Comparison of ENCODE assay signal across 25 cellular contexts in the genomic region with DNA sequence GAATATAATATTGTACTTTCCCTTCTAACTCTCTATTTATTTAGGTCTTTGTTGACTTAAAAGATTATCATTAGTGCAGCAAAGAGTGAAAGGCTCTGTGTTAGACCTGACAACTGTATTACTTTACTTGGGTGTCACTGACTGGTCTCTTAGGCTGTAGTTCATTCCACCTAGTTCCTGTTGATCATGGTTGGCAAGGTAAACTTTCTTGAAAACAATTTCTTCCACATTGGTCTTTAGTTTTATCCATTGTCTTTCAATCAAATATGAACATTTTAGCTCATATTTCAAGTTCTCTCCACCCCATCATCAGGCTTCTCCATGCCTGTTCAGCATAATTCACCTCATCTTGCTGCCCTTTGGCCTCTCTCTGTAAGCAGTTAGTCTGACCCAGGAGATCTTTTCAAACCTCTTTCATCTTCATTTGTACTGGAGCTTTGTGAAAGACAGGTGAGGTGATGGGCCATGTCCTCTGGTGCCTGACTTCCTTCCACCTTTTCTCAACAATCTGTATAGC. TPM values are rescaled to one million over a fixed set of nuclear protein-coding genes. Genes with fewer than 3 reads are reported as not detected.
DNase-seq lines count a peak whose midpoint lies in the region; ATAC-seq, FAIRE-seq and TF ChIP-seq lines count a peak whose summit lies in the region.
"Had no signal": no experiment of that assay in that cellular context is flagged by ENCODE, and none has a peak within 500 bp of the region (broad histone marks: within the 10 kb centered on the region; RNA-seq: fewer than 3 reads in every experiment).

No MANE protein-coding gene starts in this region.

- CTCF ChIA-PET in Caco-2 (lab: Charles Lee), result no interaction called here

- H3K36me3 ChIP-seq in Caco-2 (ENCODE audit: control insufficient read depth, insufficient read depth, low read length) (no peaks in the 10 kb centered on the region), bronchial epithelial cell (ENCODE audit: control insufficient read depth, insufficient read depth, low read length) (no peaks in the 10 kb centered on the region), pancreas (no peaks in the 10 kb centered on the region), heart left ventricle (no peaks in the 10 kb centered on the region), MG63 (no peaks in the 10 kb centered on the region)
- H3K36me3 ChIP-seq: BLaER1 had no signal

- FAIRE-seq in bronchial epithelial cell (lab: Jason Lieb, UNC), result peak; percentile 47
- no peak for FAIRE-seq in pancreas (lab: Jason Lieb, UNC)

- no peak for TF ChIP-seq POLR2A in heart left ventricle (IDR thresholded peaks at IDR 0.05)

- H3K4me1 Mint-ChIP-seq in Caco-2 (ENCODE audit: low read depth, unreplicated experiment), result peaks cover 38% of the 10 kb centered on the region
- H3K4me1 Mint-ChIP-seq: CD8-positive, alpha-beta memory T cell; IgD-negative memory B cell had no signal

- H3K27ac Mint-ChIP-seq in Caco-2 (ENCODE audit: unreplicated experiment), result peak overlapping the region; percentile 39
- H3K27ac Mint-ChIP-seq: CD8-positive, alpha-beta memory T cell; GM23338; IgD-negative memory B cell had no signal

- no peaks in the 10 kb centered on the region for H3K9me3 Mint-ChIP-seq in Caco-2 (ENCODE audit: unreplicated experiment)
- H3K9me3 Mint-ChIP-seq: GM23338, IgD-negative memory B cell had no signal

- H3K36me3 Mint-ChIP-seq in Caco-2 (ENCODE audit: insufficient read depth, unreplicated experiment), result no peaks in the 10 kb centered on the region
- H3K36me3 Mint-ChIP-seq: CD8-positive, alpha-beta memory T cell; IgD-negative memory B cell had no signal

- H3K4me1 ChIP-seq in Caco-2, result peaks cover 45% of the 10 kb centered on the region
- peaks cover 0 to 13% (median 7%) of the 10 kb centered on the region in 3 donors for H3K4me1 ChIP-seq in pancreas
- no peaks in the 10 kb centered on the region for H3K4me1 ChIP-seq in heart left ventricle
- H3K4me1 ChIP-seq: A549, BLaER1 had no signal

- H3K27me3 ChIP-seq in Caco-2 (replicated peaks; ENCODE audit: control insufficient read depth, insufficient read depth, low read length), result no peaks in the 10 kb centered on the region
- no peaks in the 10 kb centered on the region for H3K27me3 ChIP-seq in bronchial epithelial cell (ENCODE audit: control insufficient read depth, insufficient read depth, low read length)
- no peaks in the 10 kb centered on the region for H3K27me3 ChIP-seq in pancreas
- no peaks in the 10 kb centered on the region for H3K27me3 ChIP-seq in heart left ventricle
- no peaks in the 10 kb centered on the region for H3K27me3 ChIP-seq in MG63
- H3K27me3 ChIP-seq: BLaER1 had no signal

- POLR2A ChIA-PET in Caco-2 (lab: Charles Lee), result no interaction called here

- ATAC-seq in pancreas (peak; percentile 43 to 80 (median 73)), heart left ventricle (no peak), HG02642 (IDR thresholded peaks at IDR 0.05; ENCODE audit: poor library complexity, unreplicated experiment) (no peak)
- ATAC-seq: A549, GM23338, SK-N-SH treated with all-trans-retinoic acid at 6 μM for 48 hours had no signal

- no peaks in the 10 kb centered on the region for H3K27me3 Mint-ChIP-seq in Caco-2 (ENCODE audit: insufficient read depth, unreplicated experiment)

- H3K27ac ChIP-seq in pancreas (peak overlapping the region in 1 of 4 donors; percentile 57), heart left ventricle (no peak overlapping the region)
- H3K27ac ChIP-seq: A549, BLaER1 had no signal

- no TSS peak for BruUV-seq in Caco-2 (replicated peaks; lab: Mats Ljungman, UMichigan)

- TF ChIP-seq CTCF in Caco-2 (IDR thresholded peaks at IDR 0.05; ENCODE audit: insufficient read depth in 1 of 2, low read depth in 1 of 2, low read length in 1 of 2, severe bottlenecking in 1 of 2, unreplicated experiment in 1 of 2), result no peak
- TF ChIP-seq CTCF in bronchial epithelial cell (IDR thresholded peaks at IDR 0.05; ENCODE audit: insufficient read depth, low read length, severe bottlenecking), result no peak
- no peak for TF ChIP-seq CTCF in pancreas (IDR thresholded peaks at IDR 0.05)
- no peak for TF ChIP-seq CTCF in heart left ventricle (IDR thresholded peaks at IDR 0.05)

- H3K9me3 ChIP-seq in Caco-2 (no peaks in the 10 kb centered on the region), pancreas (no peaks in the 10 kb centered on the region), heart left ventricle (no peaks in the 10 kb centered on the region), MG63 (no peaks in the 10 kb centered on the region)
- H3K9me3 ChIP-seq: A549, BLaER1 had no signal

- intact Hi-C loops in Caco-2 (cut with micrococcal nuclease; ENCODE audit: unreplicated experiment) (no loop called here), pancreas (cut with DNase I) (no loop called here), heart left ventricle (cut with DNase I) (no loop called here)

- peak in 1 of 2 experiments; percentile 13 for DNase-seq in Caco-2
- peak; percentile 16 for DNase-seq in HuH-7.5 (ENCODE audit: low spot score)
- DNase-seq in bronchial epithelial cell (ENCODE audit: low read depth), result peak; percentile 3
- no peak for DNase-seq in pancreas
- no peak for DNase-seq in glomerular visceral epithelial cell (ENCODE audit: extremely low spot score)
- no peak for DNase-seq in heart left ventricle
- DNase-seq in MG63, result no peak
- DNase-seq: CD8-positive, alpha-beta memory T cell; GF-D8; HCEC 1CT; Karpas-422; MM.1S; NCI-H1092 treated with DMSO at 0.1 percent for 48 hours; NCI-H146; NCI-H2081; NCI-H774; OCI-M1; SIG-M5; T-helper 1 cell had no signal

- no peak overlapping the region for H3K4me3 Mint-ChIP-seq in Caco-2 (ENCODE audit: unreplicated experiment)
- H3K4me3 Mint-ChIP-seq: CD8-positive, alpha-beta memory T cell; GM23338; IgD-negative memory B cell had no signal

- H3K4me3 ChIP-seq in Caco-2 (ENCODE audit: low read depth, low read length) (no peak overlapping the region), bronchial epithelial cell (ENCODE audit: low read depth, low read length) (no peak overlapping the region), pancreas (no peak overlapping the region), heart left ventricle (no peak overlapping the region), MG63 (no peak overlapping the region)
- H3K4me3 ChIP-seq: A549, BLaER1, GM23338 had no signal

RNA-seq across cellular contexts. Expression of gene PPM1H, which starts 32.1 kb away (rescaled TPM):
- 145 and 151 TPM in 2 replicates for total RNA-seq in Caco-2 (2022)
- 0.79 and 0.90 TPM in 2 replicates for total RNA-seq in bronchial epithelial cell
- 10 to 100 TPM in 2 of 6 donors, 1 to 10 TPM in 4; 5.2 to 12.9 (median 6.3) TPM for total RNA-seq in pancreas
- polyA plus RNA-seq in pancreas, result 1 to 10 TPM; 1.7 to 3.6 TPM
- total RNA-seq in heart left ventricle, result 1 to 10 TPM; 4.2 to 9.6 (median 5.8) TPM
- 1 to 10 TPM; 1.3 to 1.4 TPM for polyA plus RNA-seq in heart left ventricle
- total RNA-seq in MG63 (2014; rRNA removed; shearing (Covaris generic); ENCODE audit: low replicate concordance), result 3.6 and 4.0 TPM in 2 replicates
- polyA plus RNA-seq: CD8-positive, alpha-beta memory T cell; IgD-negative memory B cell had no signal

Comparison
In these comparisons a context has a peak if more than half of its experiments do, and no peak if none do; other contexts are left out.
1. DNase-seq: peak in HuH-7.5 (single experiment) and bronchial epithelial cell (single experiment); none in pancreas (0 of 6), glomerular visceral epithelial cell (single experiment), heart left ventricle (0 of 5) and MG63 (single experiment).
2. ATAC-seq: peak in pancreas (4 of 4); none in heart left ventricle (0 of 4) and HG02642 (single experiment).
3. RNA of gene PPM1H, which starts 32.1 kb away (total RNA-seq): 145 to 151 TPM in Caco-2; 5.2 to 12.9 TPM in pancreas, 4.2 to 9.6 TPM in heart left ventricle, 3.6 to 4.0 TPM in MG63 and 0.79 to 0.90 TPM in bronchial epithelial cell; every median in the first group is over 10 times any median in the second.